In the genomic region with DNA sequence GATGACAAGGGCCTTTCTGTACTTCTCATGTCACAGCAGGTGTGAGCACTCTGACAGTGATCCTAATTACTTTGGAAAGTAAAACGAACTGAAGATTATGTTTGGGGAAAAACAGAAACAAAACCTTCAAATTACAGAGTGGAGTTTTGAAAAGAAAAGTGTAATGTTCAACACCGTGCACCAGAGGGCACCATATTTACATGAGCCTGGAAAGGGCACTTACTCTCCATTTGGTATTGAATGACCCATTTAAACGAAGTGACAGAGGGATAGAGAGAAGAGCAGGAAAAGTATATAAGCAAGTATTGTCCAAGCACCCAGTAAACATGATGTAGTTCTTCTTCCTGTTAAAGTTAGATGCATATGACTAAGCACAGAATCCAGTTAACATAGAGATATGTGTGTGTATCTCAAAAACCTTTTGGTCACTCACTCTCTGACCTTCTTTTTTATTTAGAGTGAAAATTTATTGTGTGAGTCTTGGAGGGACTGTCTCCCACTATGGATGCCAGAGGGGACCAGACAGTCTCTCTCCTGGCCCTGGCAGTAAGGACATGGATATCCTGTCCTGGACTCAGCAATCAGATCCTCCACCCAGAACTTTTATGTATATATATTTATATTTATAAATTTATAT, we compare ENCODE assay signal across 9 cellular contexts. TPM values are rescaled to one million over a fixed set of nuclear protein-coding genes. Genes with fewer than 3 reads are reported as not detected.
DNase-seq lines count a peak whose midpoint lies in the region; ATAC-seq and TF ChIP-seq lines count a peak whose summit lies in the region.
"Had no signal": no experiment of that assay in that cellular context is flagged by ENCODE, and none has a peak within 500 bp of the region (broad histone marks: within the 10 kb centered on the region; RNA-seq: fewer than 3 reads in every experiment).

No MANE protein-coding gene starts in this region.

- no peaks in the 10 kb centered on the region for H3K4me1 ChIP-seq in GM23248 (ENCODE audit: insufficient read depth)
- peaks cover 0 to 2% of the 10 kb centered on the region in 2 donors for H3K4me1 ChIP-seq in neuronal stem cell (ENCODE audit: control insufficient read depth in 2 of 2, insufficient read depth in 1 of 2, low read depth in 1 of 2, low read length in 2 of 2)

- peaks cover 6% of the 10 kb centered on the region for H3K27me3 Mint-ChIP-seq in activated T-helper 2 cell treated with anti-CD3 and anti-CD28 coated beads, Interferon-gamma antibody, Interleukin-2, Interleukin-4, amounts not matched to agents 10 μg/mL and 5 μg/mL and 100 μg/mL, durations not matched to agents 14 hours and 24 hours and 36 hours (ENCODE audit: low read depth)

- H3K9me3 ChIP-seq in GM23248 (ENCODE audit: low read depth) (no peaks in the 10 kb centered on the region), neuronal stem cell (replicated peaks in 1 of 2; ENCODE audit: control insufficient read depth in 2 of 2, insufficient read depth in 1 of 2, low read depth in 1 of 2, low read length in 2 of 2) (no peaks in the 10 kb centered on the region)

- DNase-seq in NCI-H1417 (lab: John Stamatoyannopoulos, UW): peak; percentile 39 to 85 (median 77)
- no peak for DNase-seq in NCI-H1417 treated with DMSO at 0.1 percent for 48 hours (lab: John Stamatoyannopoulos, UW)
- DNase-seq in GM23248: peak; percentile 67
- peak; percentile 71 for DNase-seq in NCI-H1436 treated with DMSO at 0.1 percent for 48 hours (lab: John Stamatoyannopoulos, UW)
- peak; percentile 18 for DNase-seq in neuronal stem cell (ENCODE audit: low spot score)
- no peak for DNase-seq in activated T-helper 2 cell treated with anti-CD3 and anti-CD28 coated beads, Interferon-gamma antibody, Interleukin-2, Interleukin-4, amounts not matched to agents 10 μg/mL and 5 μg/mL and 100 μg/mL, durations not matched to agents 14 hours and 24 hours and 36 hours (ENCODE audit: low spot score)

- H2BK5ac ChIP-seq in neuronal stem cell (ENCODE audit: low read length): no peak overlapping the region

- H3F3A ChIP-seq in GM23248 (ENCODE audit: insufficient read depth): no peaks in the 10 kb centered on the region

- in situ Hi-C loops in GM23248 (cut with MboI): loop anchor here (5.0 to 10.0 kb wide), 2 partner anchors 149 to 336 kb away; no protein-coding TSS in a partner anchor

- no peaks in the 10 kb centered on the region for H3K9me3 Mint-ChIP-seq in activated T-helper 2 cell treated with anti-CD3 and anti-CD28 coated beads, Interferon-gamma antibody, Interleukin-2, Interleukin-4, amounts not matched to agents 10 μg/mL and 5 μg/mL and 100 μg/mL, durations not matched to agents 14 hours and 24 hours and 36 hours

- H3K4me3 Mint-ChIP-seq in activated T-helper 2 cell treated with anti-CD3 and anti-CD28 coated beads, Interferon-gamma antibody, Interleukin-2, Interleukin-4, amounts not matched to agents 10 μg/mL and 5 μg/mL and 100 μg/mL, durations not matched to agents 14 hours and 24 hours and 36 hours (ENCODE audit: low read depth): no peak overlapping the region

- H2AFZ ChIP-seq in GM23248 (peak overlapping the region; percentile 28; the same call in 1 of the 2 replicates), neuronal stem cell (ENCODE audit: low read length) (no peak overlapping the region)

- H3K18ac ChIP-seq in neuronal stem cell (ENCODE audit: low read length): no peak overlapping the region

- H3K27me3 ChIP-seq in GM23248 (replicated peaks; ENCODE audit: insufficient read depth) (peaks cover 9% of the 10 kb centered on the region; the same call in 1 of the 2 replicates), neuronal stem cell (ENCODE audit: control insufficient read depth in 3 of 3, insufficient read depth in 3 of 3, low read depth in 1 of 3, low read length in 3 of 3) (no peaks in the 10 kb centered on the region)

- H3K27ac ChIP-seq in GM23248: no peak overlapping the region
- H3K27ac ChIP-seq in neuronal stem cell (replicated peaks; ENCODE audit: low read length): no peak overlapping the region

- no peak overlapping the region for H3K4ac ChIP-seq in neuronal stem cell (ENCODE audit: low read length)

- H2BK120ac ChIP-seq in neuronal stem cell (ENCODE audit: low read depth, low read length): no peak overlapping the region

- ATAC-seq in SK-N-SH treated with all-trans-retinoic acid at 6 μM for 48 hours (peak; percentile 56; the same call in 1 of the 3 replicates), esophagus mucosa (peak; percentile 65)

- WGBS in GM23248 (ENCODE audit: low coverage in 1 of 2, low lambda C conversion rate in 2 of 2, missing lambda C conversion rate in 2 of 2), 2 experiments: 0 to 1% methylated on average over 3 of the region's 3 CpGs
- no CpG with 5 or more reads among the region's 3 CpGs for WGBS in neuronal stem cell (ENCODE audit: extremely low coverage in 2 of 2, insufficient read length in 2 of 2, insufficient replicate concordance in 1 of 2), 2 donors

- H3K79me2 ChIP-seq in GM23248 (ENCODE audit: insufficient read depth): no peaks in the 10 kb centered on the region

- intact Hi-C loops in activated T-helper 2 cell treated with anti-CD3 and anti-CD28 coated beads, Interferon-gamma antibody, Interleukin-2, Interleukin-4, amounts not matched to agents 10 μg/mL and 5 μg/mL and 100 μg/mL, durations not matched to agents 14 hours and 24 hours and 36 hours (cut with micrococcal nuclease): loop anchor here (1.0 to 5.0 kb wide), 2 partner anchors 151 to 340 kb away; no protein-coding TSS in a partner anchor

- no peak overlapping the region for H3K4me3 ChIP-seq in GM23248
- no peak overlapping the region for H3K4me3 ChIP-seq in neuronal stem cell (ENCODE audit: low read length in 2 of 2)

- H3K4me1 Mint-ChIP-seq in activated T-helper 2 cell treated with anti-CD3 and anti-CD28 coated beads, Interferon-gamma antibody, Interleukin-2, Interleukin-4, amounts not matched to agents 10 μg/mL and 5 μg/mL and 100 μg/mL, durations not matched to agents 14 hours and 24 hours and 36 hours (ENCODE audit: low read depth): peaks cover 3% of the 10 kb centered on the region

- H3K9ac ChIP-seq in GM23248 (no peak overlapping the region), neuronal stem cell (ENCODE audit: low read depth, low read length, poor library complexity) (no peak overlapping the region)

- no peaks in the 10 kb centered on the region for H3K36me3 ChIP-seq in GM23248 (ENCODE audit: low read depth)
- no peaks in the 10 kb centered on the region for H3K36me3 ChIP-seq in neuronal stem cell (replicated peaks in 1 of 2; ENCODE audit: control insufficient read depth in 2 of 2, insufficient read depth in 2 of 2, low read length in 2 of 2)

- H3K4me2 ChIP-seq in GM23248 (ENCODE audit: unreplicated experiment): peak overlapping the region; percentile 39
- no peak overlapping the region for H3K4me2 ChIP-seq in neuronal stem cell (ENCODE audit: insufficient read depth, low read length, poor library complexity, severe bottlenecking)

- H2BK15ac ChIP-seq in neuronal stem cell (ENCODE audit: low read length): no peak overlapping the region

- no peak overlapping the region for H4K91ac ChIP-seq in neuronal stem cell (ENCODE audit: low read depth, low read length, poor library complexity)

- H2AK5ac ChIP-seq in neuronal stem cell (ENCODE audit: low read depth, low read length): no peak overlapping the region

- no peaks in the 10 kb centered on the region for H3K9me2 ChIP-seq in GM23248 (ENCODE audit: insufficient read depth)

- no peak overlapping the region for H3K14ac ChIP-seq in neuronal stem cell (ENCODE audit: low read length)

- no peak overlapping the region for H3K27ac Mint-ChIP-seq in activated T-helper 2 cell treated with anti-CD3 and anti-CD28 coated beads, Interferon-gamma antibody, Interleukin-2, Interleukin-4, amounts not matched to agents 10 μg/mL and 5 μg/mL and 100 μg/mL, durations not matched to agents 14 hours and 24 hours and 36 hours

- no peaks in the 10 kb centered on the region for H3K36me3 Mint-ChIP-seq in activated T-helper 2 cell treated with anti-CD3 and anti-CD28 coated beads, Interferon-gamma antibody, Interleukin-2, Interleukin-4, amounts not matched to agents 10 μg/mL and 5 μg/mL and 100 μg/mL, durations not matched to agents 14 hours and 24 hours and 36 hours (ENCODE audit: low read depth)

- H4K20me1 ChIP-seq in GM23248 (ENCODE audit: insufficient read depth): no peaks in the 10 kb centered on the region

- H4K8ac ChIP-seq in neuronal stem cell (ENCODE audit: low read depth, low read length): no peak overlapping the region

- no peak overlapping the region for H3K23ac ChIP-seq in neuronal stem cell (ENCODE audit: low read depth, low read length, poor library complexity)

- H3K79me1 ChIP-seq in neuronal stem cell (ENCODE audit: low read depth, low read length): no peaks in the 10 kb centered on the region

- H2BK12ac ChIP-seq in neuronal stem cell (ENCODE audit: low read length): no peak overlapping the region

TF ChIP-seq in SK-N-SH treated with all-trans-retinoic acid at 6 μM for 48 hours, 23 proteins besides CTCF, POLR2A, EP300 and RAD21:
- TF ChIP-seq ZC3H10 (CRISPR knock-in tag; IDR thresholded peaks at IDR 0.05) (no peak), ZFP30 (CRISPR knock-in tag; IDR thresholded peaks at IDR 0.05) (no peak)

RNA-seq across cellular contexts. Expression of gene RGSL1, which starts 3.8 kb away (rescaled TPM):
- total RNA-seq in GM23248 (2014; rRNA removed; shearing (Covaris generic)): not detected in 2 replicates
- not detected in 2 replicates for polyA plus RNA-seq in GM23248 (2016; fragmentation: Nextera tagmentation; extraction: Ambion mirVana)
- total RNA-seq in esophagus mucosa: not detected
- not detected for polyA plus RNA-seq in neuronal stem cell (2013, experiment 1 of 2)
- polyA plus RNA-seq in neuronal stem cell (2013, experiment 2 of 2): not detected
- not detected in 2 replicates for total RNA-seq in activated T-helper 2 cell treated with anti-CD3 and anti-CD28 coated beads, Interferon-gamma antibody, Interleukin-2, Interleukin-4, amounts not matched to agents 10 μg/mL and 5 μg/mL and 100 μg/mL, durations not matched to agents 14 hours and 24 hours and 36 hours
- polyA plus RNA-seq: adipose tissue had no signal

RNA-seq across cellular contexts. Expression of gene TEDDM1, which starts 45.7 kb away (rescaled TPM):
- not detected in 2 replicates for total RNA-seq in GM23248 (2014; rRNA removed; shearing (Covaris generic))
- polyA plus RNA-seq in GM23248 (2016; fragmentation: Nextera tagmentation; extraction: Ambion mirVana): not detected in 2 replicates
- total RNA-seq in esophagus mucosa: not detected
- not detected for polyA plus RNA-seq in neuronal stem cell (2013, experiment 1 of 2)
- polyA plus RNA-seq in neuronal stem cell (2013, experiment 2 of 2): not detected
- total RNA-seq in activated T-helper 2 cell treated with anti-CD3 and anti-CD28 coated beads, Interferon-gamma antibody, Interleukin-2, Interleukin-4, amounts not matched to agents 10 μg/mL and 5 μg/mL and 100 μg/mL, durations not matched to agents 14 hours and 24 hours and 36 hours: not detected in 2 replicates
- polyA plus RNA-seq: adipose tissue had no signal

RNA-seq across cellular contexts. Expression of gene GLUL, which starts 54.6 kb away (rescaled TPM):
- 160 and 175 TPM in 2 replicates for total RNA-seq in GM23248 (2014; rRNA removed; shearing (Covaris generic))
- polyA plus RNA-seq in GM23248 (2016; fragmentation: Nextera tagmentation; extraction: Ambion mirVana): 119 and 127 TPM in 2 replicates
- total RNA-seq in esophagus mucosa: 435 TPM
- polyA plus RNA-seq in neuronal stem cell (2013, experiment 1 of 2): 426 TPM
- 444 TPM for polyA plus RNA-seq in neuronal stem cell (2013, experiment 2 of 2)
- 34.9 and 41.0 TPM in 2 replicates for total RNA-seq in activated T-helper 2 cell treated with anti-CD3 and anti-CD28 coated beads, Interferon-gamma antibody, Interleukin-2, Interleukin-4, amounts not matched to agents 10 μg/mL and 5 μg/mL and 100 μg/mL, durations not matched to agents 14 hours and 24 hours and 36 hours

Comparison
In these comparisons a context has a peak if more than half of its experiments do, and no peak if none do; other contexts are left out.
1. DNase-seq: peak in NCI-H1417 (3 of 3), GM23248 (single experiment), NCI-H1436 treated with DMSO at 0.1 percent for 48 hours (single experiment) and neuronal stem cell (single experiment); none in NCI-H1417 treated with DMSO at 0.1 percent for 48 hours (single experiment) and activated T-helper 2 cell treated with anti-CD3 and anti-CD28 coated beads, Interferon-gamma antibody, Interleukin-2, Interleukin-4, amounts not matched to agents 10 μg/mL and 5 μg/mL and 100 μg/mL, durations not matched to agents 14 hours and 24 hours and 36 hours (single experiment).